In genomic region chr7:698515-699259, GRCh38 we compare ENCODE assay signal across 26 cellular contexts. TPM values are rescaled to one million over a fixed set of nuclear protein-coding genes. Genes with fewer than 3 reads are reported as not detected.
DNase-seq lines count a peak whose midpoint lies in the region; TF ChIP-seq lines count a peak whose summit lies in the region.
"Had no signal": no experiment of that assay in that cellular context is flagged by ENCODE, and none has a peak within 500 bp of the region (broad histone marks: within the 10 kb centered on the region; RNA-seq: fewer than 3 reads in every experiment).

No MANE protein-coding gene starts in this region.

- H4K8ac ChIP-seq in neuronal stem cell (ENCODE audit: low read depth, low read length): no peak overlapping the region

- DNase-seq in RWPE1 (ENCODE audit: low spot score): no peak
- DNase-seq in hepatocyte (ENCODE audit: low spot score): peak; percentile 1
- DNase-seq in neuronal stem cell (ENCODE audit: low spot score): no peak
- no peak for DNase-seq in NCI-H2171 (lab: John Stamatoyannopoulos, UW)
- DNase-seq in ecto neural progenitor cell (ENCODE audit: low spot score): no peak
- DNase-seq in activated naive CD4-positive, alpha-beta T cell treated with anti-CD3 and anti-CD28 coated beads, Interleukin-2, amount 10 ng/mL, durations not matched to agents 7 days and 5 days: no peak
- DNase-seq in erythroblast (lab: John Stamatoyannopoulos, UW): no peak
- DNase-seq: activated CD4-positive, alpha-beta T cell treated with anti-CD3 and anti-CD28 coated beads, Interleukin-2, amount 50 U/mL, for 4 hours; activated CD8-positive, alpha-beta memory T cell treated with anti-CD3 and anti-CD28 coated beads, Interleukin-2, amount 10 ng/mL, durations not matched to agents 7 days and 5 days; activated naive CD4-positive, alpha-beta T cell treated with Interleukin-2 at 50 U/mL for 16 hours; activated T-cell treated with anti-CD3 and anti-CD28 coated beads, Interleukin-2, amount 50 U/mL, for 72 hours; AML-193; CD4-positive, alpha-beta memory T cell; GOT3; NCI-H1417; NCI-H2029 treated with DMSO at 0.1 percent for 48 hours; NCI-H2227 treated with DMSO at 0.1 percent for 48 hours; SHP77; stimulated activated naive CD4-positive, alpha-beta T cell treated with Interleukin-2 at 50 U/mL for 16 hours; T-helper 17 cell; uterus had no signal

- H3K36me3 ChIP-seq in BLaER1: peaks cover 6% of the 10 kb centered on the region; the same call in 1 of the 2 replicates
- no peaks in the 10 kb centered on the region for H3K36me3 ChIP-seq in hepatocyte (replicated peaks; ENCODE audit: insufficient read depth, low read depth)
- H3K36me3 ChIP-seq in neuronal stem cell (replicated peaks in 1 of 2; ENCODE audit: control insufficient read depth in 2 of 2, insufficient read depth in 2 of 2, low read length in 2 of 2): peaks cover 0 to 6% of the 10 kb centered on the region in 2 donors
- H3K36me3 ChIP-seq: suprapubic skin, uterus had no signal

- no peak overlapping the region for H2AFZ ChIP-seq in hepatocyte
- no peak overlapping the region for H2AFZ ChIP-seq in neuronal stem cell (ENCODE audit: low read length)

- no peak for TF ChIP-seq POLR2A in erythroblast (IDR thresholded peaks at IDR 0.05; ENCODE audit: low read length)

- H2BK120ac ChIP-seq in neuronal stem cell (ENCODE audit: low read depth, low read length): no peak overlapping the region

- peaks cover 7% of the 10 kb centered on the region for H3K79me2 ChIP-seq in hepatocyte

- no peaks in the 10 kb centered on the region for H3K9me2 ChIP-seq in hepatocyte (replicated peaks; ENCODE audit: insufficient read depth)

- H3K27me3 ChIP-seq in BLaER1 (no peaks in the 10 kb centered on the region), hepatocyte (no peaks in the 10 kb centered on the region), neuronal stem cell (ENCODE audit: control insufficient read depth in 3 of 3, insufficient read depth in 3 of 3, low read depth in 1 of 3, low read length in 3 of 3) (no peaks in the 10 kb centered on the region)
- H3K27me3 ChIP-seq: suprapubic skin, uterus had no signal

- H3K4me2 ChIP-seq in BLaER1 (peak overlapping the region; percentile 85), hepatocyte (no peak overlapping the region), neuronal stem cell (ENCODE audit: insufficient read depth, low read length, poor library complexity, severe bottlenecking) (no peak overlapping the region)

- H3K4me1 ChIP-seq in BLaER1 (peaks cover 41% of the 10 kb centered on the region), hepatocyte (ENCODE audit: insufficient read depth) (no peaks in the 10 kb centered on the region), neuronal stem cell (ENCODE audit: control insufficient read depth in 2 of 2, insufficient read depth in 1 of 2, low read depth in 1 of 2, low read length in 2 of 2) (peaks cover 6 to 7% of the 10 kb centered on the region in 2 donors)
- H3K4me1 ChIP-seq: uterus had no signal

- H2BK5ac ChIP-seq in neuronal stem cell (ENCODE audit: low read length): no peak overlapping the region

- H3K27ac ChIP-seq in BLaER1 (peak overlapping the region; percentile 79), RWPE1 (peak overlapping the region; percentile 78), hepatocyte (no peak overlapping the region), neuronal stem cell (replicated peaks; ENCODE audit: low read length) (no peak overlapping the region)

- TF ChIP-seq CTCF in RWPE1 (conservative IDR thresholded peaks at IDR 0.05; ENCODE audit: low read depth) (no peak), hepatocyte (IDR thresholded peaks at IDR 0.05; ENCODE audit: poor library complexity) (no peak)

- H3K9ac ChIP-seq in BLaER1: no peak overlapping the region
- H3K9ac ChIP-seq in neuronal stem cell (ENCODE audit: low read depth, low read length, poor library complexity): peak overlapping the region; percentile 63

- peaks cover 2% of the 10 kb centered on the region for H3K79me1 ChIP-seq in neuronal stem cell (ENCODE audit: low read depth, low read length)

- H3K4me1 Mint-ChIP-seq in activated naive CD4-positive, alpha-beta T cell treated with anti-CD3 and anti-CD28 coated beads, Interleukin-2, amount 10 ng/mL, durations not matched to agents 7 days and 5 days: no peaks in the 10 kb centered on the region
- H3K4me1 Mint-ChIP-seq: activated CD8-positive, alpha-beta memory T cell treated with anti-CD3 and anti-CD28 coated beads, Interleukin-2, amount 10 ng/mL, durations not matched to agents 7 days and 5 days; CD4-positive, alpha-beta memory T cell; T-helper 17 cell had no signal

- no peaks in the 10 kb centered on the region for H3K27me3 Mint-ChIP-seq in activated naive CD4-positive, alpha-beta T cell treated with anti-CD3 and anti-CD28 coated beads, Interleukin-2, amount 10 ng/mL, durations not matched to agents 7 days and 5 days
- H3K27me3 Mint-ChIP-seq: activated CD8-positive, alpha-beta memory T cell treated with anti-CD3 and anti-CD28 coated beads, Interleukin-2, amount 10 ng/mL, durations not matched to agents 7 days and 5 days; CD4-positive, alpha-beta memory T cell; natural killer cell treated with Interleukin-12 subunit alpha and Interleukin-12 subunit beta and Interleukin-15 and Interleukin-18, amount 100 ng/mL, for 72 hours; T-helper 17 cell had no signal

- peak overlapping the region; percentile 19; the same call in 1 of the 2 replicates for H3K4me3 ChIP-seq in BLaER1
- H3K4me3 ChIP-seq in hepatocyte: no peak overlapping the region
- peak overlapping the region in 1 of 2 donors; percentile 55 for H3K4me3 ChIP-seq in neuronal stem cell (ENCODE audit: low read length in 2 of 2)
- H3K4me3 ChIP-seq: lung, skin epidermis, suprapubic skin, uterus had no signal

- POLR2A ChIA-PET in RWPE1 (lab: Yijun Ruan, JAX; ENCODE audit: low non-redundant PET): no interaction called here

- H3K9me3 Mint-ChIP-seq in activated naive CD4-positive, alpha-beta T cell treated with anti-CD3 and anti-CD28 coated beads, Interleukin-2, amount 10 ng/mL, durations not matched to agents 7 days and 5 days: peaks cover 6% of the 10 kb centered on the region

- CTCF ChIA-PET in RWPE1 (lab: Yijun Ruan, JAX): no interaction called here
- CTCF ChIA-PET in activated naive CD4-positive, alpha-beta T cell treated with anti-CD3 and anti-CD28 coated beads, Interleukin-2, amount 10 ng/mL, durations not matched to agents 7 days and 5 days (lab: Charles Lee): no interaction called here

- H3K18ac ChIP-seq in neuronal stem cell (ENCODE audit: low read length): no peak overlapping the region

- H3K23ac ChIP-seq in neuronal stem cell (ENCODE audit: low read depth, low read length, poor library complexity): peak overlapping the region; percentile 26

- no peak overlapping the region for H2AK5ac ChIP-seq in neuronal stem cell (ENCODE audit: low read depth, low read length)

- no peak overlapping the region for H3K14ac ChIP-seq in neuronal stem cell (ENCODE audit: low read length)

- H3K9me3 ChIP-seq in BLaER1 (peaks cover 18% of the 10 kb centered on the region), hepatocyte (ENCODE audit: low read depth) (no peaks in the 10 kb centered on the region), neuronal stem cell (replicated peaks in 1 of 2; ENCODE audit: control insufficient read depth in 2 of 2, insufficient read depth in 1 of 2, low read depth in 1 of 2, low read length in 2 of 2) (peaks cover 2 to 3% of the 10 kb centered on the region in 2 donors)
- H3K9me3 ChIP-seq: suprapubic skin had no signal

- H2BK15ac ChIP-seq in neuronal stem cell (ENCODE audit: low read length): no peak overlapping the region

- peaks cover 10% of the 10 kb centered on the region for H3K36me3 Mint-ChIP-seq in activated naive CD4-positive, alpha-beta T cell treated with anti-CD3 and anti-CD28 coated beads, Interleukin-2, amount 10 ng/mL, durations not matched to agents 7 days and 5 days

- WGBS in hepatocyte (ENCODE audit: low lambda C conversion rate, missing lambda C conversion rate): 96% methylated on average over 16 of the region's 16 CpGs
- WGBS in neuronal stem cell (ENCODE audit: extremely low coverage in 2 of 2, insufficient read length in 2 of 2, insufficient replicate concordance in 1 of 2), 2 donors: no CpG with 5 or more reads among the region's 16 CpGs

- no peak overlapping the region for H2BK12ac ChIP-seq in neuronal stem cell (ENCODE audit: low read length)

- no peak overlapping the region for H3K27ac Mint-ChIP-seq in activated naive CD4-positive, alpha-beta T cell treated with anti-CD3 and anti-CD28 coated beads, Interleukin-2, amount 10 ng/mL, durations not matched to agents 7 days and 5 days
- H3K27ac Mint-ChIP-seq: activated CD8-positive, alpha-beta memory T cell treated with anti-CD3 and anti-CD28 coated beads, Interleukin-2, amount 10 ng/mL, durations not matched to agents 7 days and 5 days; activated T-cell treated with anti-CD3 and anti-CD28 coated beads, Interleukin-2, amount 50 U/mL, for 72 hours; CD4-positive, alpha-beta memory T cell; natural killer cell treated with Interleukin-12 subunit alpha and Interleukin-12 subunit beta and Interleukin-15 and Interleukin-18, amount 100 ng/mL, for 72 hours had no signal

- H4K20me1 ChIP-seq in BLaER1 (no peaks in the 10 kb centered on the region), hepatocyte (ENCODE audit: insufficient read depth, poor library complexity, severe bottlenecking) (no peaks in the 10 kb centered on the region)

- no peak overlapping the region for H3K4ac ChIP-seq in neuronal stem cell (ENCODE audit: low read length)

- H3K4me3 Mint-ChIP-seq in activated naive CD4-positive, alpha-beta T cell treated with anti-CD3 and anti-CD28 coated beads, Interleukin-2, amount 10 ng/mL, durations not matched to agents 7 days and 5 days: no peak overlapping the region
- H3K4me3 Mint-ChIP-seq: activated CD8-positive, alpha-beta memory T cell treated with anti-CD3 and anti-CD28 coated beads, Interleukin-2, amount 10 ng/mL, durations not matched to agents 7 days and 5 days; activated T-cell treated with anti-CD3 and anti-CD28 coated beads, Interleukin-2, amount 50 U/mL, for 72 hours; CD4-positive, alpha-beta memory T cell; natural killer cell treated with Interleukin-12 subunit alpha and Interleukin-12 subunit beta and Interleukin-15 and Interleukin-18, amount 100 ng/mL, for 72 hours; T-helper 17 cell had no signal

- H4K91ac ChIP-seq in neuronal stem cell (ENCODE audit: low read depth, low read length, poor library complexity): no peak overlapping the region

RNA-seq across cellular contexts. Expression of gene DNAAF5, which starts 27.8 kb away (rescaled TPM):
- 14.2 and 23.5 TPM in 2 replicates for total RNA-seq in hepatocyte
- 18.7 and 19.0 TPM in 2 replicates for polyA plus RNA-seq in hepatocyte
- polyA plus RNA-seq in neuronal stem cell (2013, experiment 1 of 2): 26.4 TPM
- 26.5 TPM for polyA plus RNA-seq in neuronal stem cell (2013, experiment 2 of 2)

RNA-seq across cellular contexts. Expression of gene PRKAR1B, which starts 28.4 kb away (rescaled TPM):
- total RNA-seq in hepatocyte: 16.6 and 23.4 TPM in 2 replicates
- polyA plus RNA-seq in hepatocyte: 27.4 and 28.7 TPM in 2 replicates
- 14.0 TPM for polyA plus RNA-seq in neuronal stem cell (2013, experiment 1 of 2)
- 12.9 TPM for polyA plus RNA-seq in neuronal stem cell (2013, experiment 2 of 2)

Comparison
In these comparisons a context has a peak if more than half of its experiments do, and no peak if none do; other contexts are left out.
1. H3K27ac ChIP-seq: peak in BLaER1 (single experiment) and RWPE1 (single experiment); none in hepatocyte (single experiment) and neuronal stem cell (single experiment).